In genomic region chr5:172078027-172078426, GRCh38 we compare ENCODE assay signal across 14 cellular contexts.
DNase-seq lines count a peak whose midpoint lies in the region; ATAC-seq and TF ChIP-seq lines count a peak whose summit lies in the region.
"Had no signal": no experiment of that assay in that cellular context is flagged by ENCODE, and none has a peak within 500 bp of the region (broad histone marks: within the 10 kb centered on the region; RNA-seq: fewer than 3 reads in every experiment).

No MANE protein-coding gene starts in this region.

- H3K27me3 ChIP-seq in Caco-2 (replicated peaks; ENCODE audit: control insufficient read depth, insufficient read depth, low read length) = no peaks in the 10 kb centered on the region
- H3K27me3 ChIP-seq: uterus had no signal

- BruUV-seq in Caco-2 (replicated peaks; lab: Mats Ljungman, UMichigan) = no TSS peak

- H3K36me3 Mint-ChIP-seq in Caco-2 (ENCODE audit: insufficient read depth, unreplicated experiment) = no peaks in the 10 kb centered on the region

- no peak overlapping the region for H3K4me3 Mint-ChIP-seq in Caco-2 (ENCODE audit: unreplicated experiment)
- H3K4me3 Mint-ChIP-seq: CD14-positive monocyte had no signal

- no peaks in the 10 kb centered on the region for H3K9me3 Mint-ChIP-seq in Caco-2 (ENCODE audit: unreplicated experiment)

- H3K4me3 ChIP-seq in retinal pigment epithelial cell (ENCODE audit: low read length) (no peak overlapping the region), Caco-2 (ENCODE audit: low read depth, low read length) (no peak overlapping the region)
- H3K4me3 ChIP-seq: smooth muscle cell, uterus had no signal

- H3K9me3 ChIP-seq in Caco-2 = no peaks in the 10 kb centered on the region
- H3K9me3 ChIP-seq: uterus had no signal

- peaks cover 5% of the 10 kb centered on the region for H3K4me1 ChIP-seq in Caco-2
- H3K4me1 ChIP-seq: uterus had no signal

- POLR2A ChIA-PET in Caco-2 (lab: Charles Lee) = no interaction called here

- H3K36me3 ChIP-seq in Caco-2 (ENCODE audit: control insufficient read depth, insufficient read depth, low read length) = no peaks in the 10 kb centered on the region
- H3K36me3 ChIP-seq: uterus had no signal

- H3K27me3 Mint-ChIP-seq in Caco-2 (ENCODE audit: insufficient read depth, unreplicated experiment) = no peaks in the 10 kb centered on the region

- ATAC-seq in GM21717 (IDR thresholded peaks at IDR 0.05; ENCODE audit: unreplicated experiment) (no peak), HG03175 (IDR thresholded peaks at IDR 0.05; ENCODE audit: unreplicated experiment) (no peak)

- DNase-seq in DMS 273 (lab: John Stamatoyannopoulos, UW; ENCODE audit: unreplicated experiment) (peak; percentile 87), NCI-H524 treated with DMSO at 0.1 percent for 48 hours (lab: John Stamatoyannopoulos, UW) (peak; percentile 56), ecto neural progenitor cell (ENCODE audit: low spot score) (peak; percentile 32), retinal pigment epithelial cell (ENCODE audit: low read depth) (peak; percentile 46), Caco-2 (no peak)
- DNase-seq: activated CD4-positive, alpha-beta T cell treated with anti-CD3 and anti-CD28 coated beads, Interleukin-2, amount 50 U/mL, for 4 hours; activated naive CD4-positive, alpha-beta T cell; Karpas-422; mammary epithelial cell; uterus had no signal

- H3K27ac Mint-ChIP-seq in Caco-2 (ENCODE audit: unreplicated experiment) = no peak overlapping the region

- TF ChIP-seq CTCF in retinal pigment epithelial cell (conservative IDR thresholded peaks at IDR 0.05; ENCODE audit: low read depth, low read length) = no peak
- no peak for TF ChIP-seq CTCF in Caco-2 (IDR thresholded peaks at IDR 0.05; ENCODE audit: insufficient read depth in 1 of 2, low read depth in 1 of 2, low read length in 1 of 2, severe bottlenecking in 1 of 2, unreplicated experiment in 1 of 2)

- intact Hi-C loops in Caco-2 (cut with micrococcal nuclease; ENCODE audit: unreplicated experiment) = no loop called here

- peaks cover 6% of the 10 kb centered on the region for H3K4me1 Mint-ChIP-seq in Caco-2 (ENCODE audit: low read depth, unreplicated experiment)

- CTCF ChIA-PET in Caco-2 (lab: Charles Lee) = no interaction called here

Comparison
In these comparisons a context has a peak if more than half of its experiments do, and no peak if none do; other contexts are left out.
1. DNase-seq: peak in DMS 273 (single experiment), NCI-H524 treated with DMSO at 0.1 percent for 48 hours (single experiment), ecto neural progenitor cell (single experiment) and retinal pigment epithelial cell (single experiment); none in Caco-2 (0 of 2).